8 cellular contexts compared by ENCODE assay signal in genomic region chr6:10759312-10759839, GRCh38. TPM values are rescaled to one million over a fixed set of nuclear protein-coding genes. Genes with fewer than 3 reads are reported as not detected.
DNase-seq lines count a peak whose midpoint lies in the region; ATAC-seq and TF ChIP-seq lines count a peak whose summit lies in the region.

No MANE protein-coding gene starts in this region.

- no peak overlapping the region for H3K4me2 ChIP-seq in DND-41 (ENCODE audit: insufficient read depth, low read length)

- peak; percentile 77 for ATAC-seq in DND-41 (ENCODE audit: insufficient read depth, low read depth)
- ATAC-seq in GM19463 (IDR thresholded peaks at IDR 0.05; ENCODE audit: unreplicated experiment) = peak; percentile 70
- ATAC-seq in HG03520 (IDR thresholded peaks at IDR 0.05; ENCODE audit: unreplicated experiment) = no peak

- peak; percentile 59 for TF ChIP-seq CTCF in DND-41 (IDR thresholded peaks at IDR 0.05; ENCODE audit: borderline replicate concordance, extremely low read depth, low read length, poor library complexity, severe bottlenecking)

- no peak overlapping the region for H3K27ac ChIP-seq in DND-41 (ENCODE audit: low read length)

- peaks cover 5% of the 10 kb centered on the region; the same call in 1 of the 2 replicates for H4K20me1 ChIP-seq in DND-41 (ENCODE audit: insufficient read depth, low read length)

- no peak for DNase-seq in DND-41
- DNase-seq in MG63 = peak; percentile 72
- peak; percentile 80 for DNase-seq in adipocyte (ENCODE audit: low read depth)
- DNase-seq in iPS DF 19.7 (ENCODE audit: low read depth, low spot score) = peak; percentile 64
- peak; percentile 19 for DNase-seq in stromal cell of bone marrow (ENCODE audit: low read depth)
- no peak for DNase-seq in ecto neural progenitor cell (ENCODE audit: low spot score)

- peaks cover 54% of the 10 kb centered on the region for H3K36me3 ChIP-seq in DND-41 (ENCODE audit: insufficient read depth, low read length)
- peaks cover 78% of the 10 kb centered on the region for H3K36me3 ChIP-seq in MG63
- peaks cover 20% of the 10 kb centered on the region for H3K36me3 ChIP-seq in adipocyte (ENCODE audit: control insufficient read depth, insufficient read depth, low read length, severe bottlenecking)

- no peak overlapping the region for H2AFZ ChIP-seq in DND-41 (ENCODE audit: low read depth, low read length)

- no peaks in the 10 kb centered on the region for H3K27me3 ChIP-seq in DND-41 (ENCODE audit: insufficient read depth, low read length, poor library complexity)
- H3K27me3 ChIP-seq in MG63 = no peaks in the 10 kb centered on the region
- H3K27me3 ChIP-seq in adipocyte (replicated peaks; ENCODE audit: control insufficient read depth, insufficient read depth, low read length) = no peaks in the 10 kb centered on the region

- H3K4me1 ChIP-seq in DND-41 (ENCODE audit: insufficient read depth, low read length) = no peaks in the 10 kb centered on the region
- peaks cover 19% of the 10 kb centered on the region for H3K4me1 ChIP-seq in adipocyte (ENCODE audit: control insufficient read depth, insufficient read depth, low read length)

- no peak overlapping the region for H3K4me3 ChIP-seq in DND-41 (ENCODE audit: low read depth in 1 of 2, low read length in 2 of 2)
- no peak overlapping the region for H3K4me3 ChIP-seq in MG63
- no peak overlapping the region for H3K4me3 ChIP-seq in adipocyte (ENCODE audit: low read length)

- H3K9ac ChIP-seq in DND-41 (ENCODE audit: low read depth, low read length) (no peak overlapping the region), adipocyte (ENCODE audit: low read length) (peak overlapping the region; percentile 55)

- H3K9me3 ChIP-seq in DND-41 (ENCODE audit: insufficient read depth, low read length, severe bottlenecking) (no peaks in the 10 kb centered on the region), MG63 (peaks cover 13% of the 10 kb centered on the region), adipocyte (ENCODE audit: control insufficient read depth, low read length) (no peaks in the 10 kb centered on the region)

- H3K79me2 ChIP-seq in DND-41 (ENCODE audit: insufficient read depth, low read length) = peaks cover 37% of the 10 kb centered on the region

RNA-seq across cellular contexts. Expression of gene TMEM14B, which starts 11.8 kb away (rescaled TPM):
- total RNA-seq in MG63 (2014; rRNA removed; shearing (Covaris generic); ENCODE audit: low replicate concordance) = 404 and 423 TPM in 2 replicates

RNA-seq across cellular contexts. Expression of gene TMEM14C, which starts 36.5 kb away (rescaled TPM):
- total RNA-seq in MG63 (2014; rRNA removed; shearing (Covaris generic); ENCODE audit: low replicate concordance) = 273 and 374 TPM in 2 replicates

Comparison
In these comparisons a context has a peak if more than half of its experiments do, and no peak if none do; other contexts are left out.
1. DNase-seq: peak in MG63 (single experiment), adipocyte (single experiment), iPS DF 19.7 (single experiment) and stromal cell of bone marrow (single experiment); none in DND-41 (single experiment) and ecto neural progenitor cell (single experiment).